11 cellular contexts compared by ENCODE assay signal in the genomic region with DNA sequence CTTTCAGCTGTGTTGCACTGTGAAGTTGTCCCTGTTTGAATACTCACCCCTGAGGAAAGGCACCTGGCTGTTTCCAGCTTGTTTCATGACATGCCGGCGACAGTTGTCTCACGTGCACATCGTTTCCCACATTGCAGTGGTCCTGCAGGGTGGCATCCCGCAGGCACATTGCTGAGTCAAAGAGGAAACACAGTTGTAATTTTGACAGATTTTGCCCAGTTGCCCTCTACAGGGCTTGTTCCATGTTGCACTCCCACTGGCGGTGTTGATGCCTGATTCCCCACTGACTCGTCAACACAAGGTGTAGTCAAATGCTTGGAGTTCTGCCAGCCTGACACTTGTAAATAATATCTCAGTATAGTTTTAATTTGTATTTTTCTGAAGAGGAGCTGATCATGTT.
DNase-seq lines count a peak whose midpoint lies in the region; ATAC-seq and TF ChIP-seq lines count a peak whose summit lies in the region.
"Had no signal": no experiment of that assay in that cellular context is flagged by ENCODE, and none has a peak within 500 bp of the region (broad histone marks: within the 10 kb centered on the region; RNA-seq: fewer than 3 reads in every experiment).

No MANE protein-coding gene starts in this region.

- no peak overlapping the region for H3K4me3 ChIP-seq in astrocyte of the cerebellum (ENCODE audit: low read depth, low read length)

- DNase-seq in DMS 273 (lab: John Stamatoyannopoulos, UW; ENCODE audit: unreplicated experiment) = peak; percentile 56
- DNase-seq in DMS 273 treated with DMSO at 0.1 percent for 48 hours (lab: John Stamatoyannopoulos, UW) = no peak
- DNase-seq in NCI-H1105 (lab: John Stamatoyannopoulos, UW) = peak; percentile 61
- DNase-seq in astrocyte of the cerebellum (ENCODE audit: low read depth) = no peak
- DNase-seq in pons (ENCODE audit: low spot score) = peak; percentile 48
- DNase-seq in ACHN = no peak
- DNase-seq in DMS79 (lab: John Stamatoyannopoulos, UW) = no peak
- DNase-seq: aorta, SW 1271 had no signal

- in situ Hi-C loops in astrocyte of the cerebellum (cut with HindIII; ENCODE audit: low sequenced_read_pairs) (no loop called here), ACHN (cut with HindIII; ENCODE audit: low pct_ligation_motif_present, low pct_unique_long_range_greater_than_20kb, low sequenced_read_pairs) (no loop called here)

- peak; percentile 36 for TF ChIP-seq CTCF in astrocyte of the cerebellum (IDR thresholded peaks at IDR 0.05; ENCODE audit: low read depth, low read length, missing control alignments)

- ATAC-seq in GM18909 (IDR thresholded peaks at IDR 0.05; ENCODE audit: poor library complexity, unreplicated experiment) = no peak
- ATAC-seq: left lobe of liver had no signal

Comparison
In these comparisons a context has a peak if more than half of its experiments do, and no peak if none do; other contexts are left out.
1. DNase-seq: peak in DMS 273 (single experiment), NCI-H1105 (single experiment) and pons (single experiment); none in DMS 273 treated with DMSO at 0.1 percent for 48 hours (single experiment), astrocyte of the cerebellum (single experiment), ACHN (single experiment) and DMS79 (single experiment).